ENCODE assay signal across 9 cellular contexts in the genomic region with DNA sequence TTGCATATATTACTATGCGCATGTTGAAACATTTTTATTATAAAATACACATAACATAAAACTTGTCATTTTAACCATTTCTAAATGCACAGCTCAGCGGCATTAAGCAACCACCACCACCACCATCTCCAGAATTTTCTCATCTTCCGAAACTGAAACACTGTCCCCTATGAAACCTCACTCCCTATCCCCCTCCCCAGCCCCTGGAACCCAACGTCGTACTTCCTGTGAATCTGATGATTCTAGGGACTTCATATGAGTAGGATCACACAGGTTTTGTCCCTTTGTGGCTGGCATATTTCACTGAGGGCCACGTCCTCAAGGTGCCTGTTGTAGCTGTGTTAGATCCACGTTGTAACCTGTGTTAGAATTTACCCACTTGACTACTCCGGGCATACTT. TPM values are rescaled to one million over a fixed set of nuclear protein-coding genes. Genes with fewer than 3 reads are reported as not detected.
A peak's percentile ranks its signal among the peaks of the same experiment; 100 is the strongest.
DNase-seq lines count a peak whose midpoint lies in the region; ATAC-seq and TF ChIP-seq lines count a peak whose summit lies in the region.
"Had no signal": no experiment of that assay in that cellular context is flagged by ENCODE, and none has a peak within 500 bp of the region (broad histone marks: within the 10 kb centered on the region; RNA-seq: fewer than 3 reads in every experiment).

No MANE protein-coding gene starts in this region.

- ATAC-seq in activated CD8-positive, alpha-beta T cell treated with anti-CD3 and anti-CD28 coated beads for 36 hours, result no peak
- ATAC-seq in GM21515 (IDR thresholded peaks at IDR 0.05; ENCODE audit: unreplicated experiment), result no peak

- TF ChIP-seq POLR2A in testis (IDR thresholded peaks at IDR 0.05), result no peak

- 24 to 44% methylated on average over 8 of the region's 8 CpGs for WGBS in testis, 2 donors

- H3K27ac ChIP-seq in iPS-20b (ENCODE audit: low read length) (no peak overlapping the region), testis (peak overlapping the region in 1 of 2 donors; percentile 51)

- intact Hi-C loops in activated CD8-positive, alpha-beta T cell treated with anti-CD3 and anti-CD28 coated beads for 36 hours (cut with micrococcal nuclease), result no loop called here
- intact Hi-C loops in testis (cut with DNase I; ENCODE audit: low total_unique reads), result no loop called here

- CTCF ChIA-PET in activated CD4-positive, alpha-beta T cell treated with anti-CD3 and anti-CD28 coated beads, Interleukin-2, amount 10 ng/mL, durations not matched to agents 7 days and 5 days (lab: Charles Lee), result interaction anchor here (1.5 kb wide), 1 partner anchor 15 kb away, joined by 5 read pairs; no protein-coding TSS in a partner anchor
- CTCF ChIA-PET in activated CD8-positive, alpha-beta T cell treated with anti-CD3 and anti-CD28 coated beads for 36 hours (lab: Charles Lee), result no interaction called here

- peaks cover 5% of the 10 kb centered on the region for H3K36me3 Mint-ChIP-seq in activated CD4-positive, alpha-beta T cell treated with anti-CD3 and anti-CD28 coated beads, Interleukin-2, amount 10 ng/mL, durations not matched to agents 7 days and 5 days (ENCODE audit: low read depth)
- peaks cover 2% of the 10 kb centered on the region for H3K36me3 Mint-ChIP-seq in activated CD8-positive, alpha-beta T cell treated with anti-CD3 and anti-CD28 coated beads for 36 hours (ENCODE audit: low read depth)

- no peaks in the 10 kb centered on the region for H3K27me3 Mint-ChIP-seq in activated CD4-positive, alpha-beta T cell treated with anti-CD3 and anti-CD28 coated beads, Interleukin-2, amount 10 ng/mL, durations not matched to agents 7 days and 5 days
- no peaks in the 10 kb centered on the region for H3K27me3 Mint-ChIP-seq in activated CD8-positive, alpha-beta T cell treated with anti-CD3 and anti-CD28 coated beads for 36 hours

- POLR2A ChIA-PET in activated CD4-positive, alpha-beta T cell treated with anti-CD3 and anti-CD28 coated beads, Interleukin-2, amount 10 ng/mL, durations not matched to agents 7 days and 5 days (lab: Charles Lee), result no interaction called here
- POLR2A ChIA-PET in activated CD8-positive, alpha-beta T cell treated with anti-CD3 and anti-CD28 coated beads for 36 hours (lab: Charles Lee), result no interaction called here

- peak overlapping the region; percentile 55 for H3K4me3 Mint-ChIP-seq in activated CD4-positive, alpha-beta T cell treated with anti-CD3 and anti-CD28 coated beads, Interleukin-2, amount 10 ng/mL, durations not matched to agents 7 days and 5 days
- peak overlapping the region; percentile 87 for H3K4me3 Mint-ChIP-seq in activated CD8-positive, alpha-beta T cell treated with anti-CD3 and anti-CD28 coated beads for 36 hours

- no peak overlapping the region for H3K27ac Mint-ChIP-seq in activated CD4-positive, alpha-beta T cell treated with anti-CD3 and anti-CD28 coated beads, Interleukin-2, amount 10 ng/mL, durations not matched to agents 7 days and 5 days
- peak overlapping the region; percentile 64 for H3K27ac Mint-ChIP-seq in activated CD8-positive, alpha-beta T cell treated with anti-CD3 and anti-CD28 coated beads for 36 hours

- H3K9ac ChIP-seq in iPS-20b (ENCODE audit: low read depth, low read length), result peak overlapping the region; percentile 84; the same call in 1 of the 2 replicates

- H3K4me1 Mint-ChIP-seq in activated CD4-positive, alpha-beta T cell treated with anti-CD3 and anti-CD28 coated beads, Interleukin-2, amount 10 ng/mL, durations not matched to agents 7 days and 5 days, result peaks cover 26% of the 10 kb centered on the region
- H3K4me1 Mint-ChIP-seq in activated CD8-positive, alpha-beta T cell treated with anti-CD3 and anti-CD28 coated beads for 36 hours (ENCODE audit: low read depth), result peaks cover 15% of the 10 kb centered on the region

- no peak for DNase-seq in activated CD4-positive, alpha-beta T cell treated with anti-CD3 and anti-CD28 coated beads, Interleukin-2, amount 10 ng/mL, durations not matched to agents 7 days and 5 days
- DNase-seq in activated CD4-positive, alpha-beta T cell treated with anti-CD3 and anti-CD28 coated beads for 4 hours, result no peak
- DNase-seq in activated CD8-positive, alpha-beta T cell treated with anti-CD3 and anti-CD28 coated beads for 36 hours, result no peak
- no peak for DNase-seq in testis
- no peak for DNase-seq in stimulated activated CD4-positive, alpha-beta T cell treated with anti-CD3 and anti-CD28 coated beads, Interleukin-1b, Interleukin-23, amount 100 ng/mL, for 48 hours
- DNase-seq in cerebellar nuclear complex (lab: John Stamatoyannopoulos, UW), result no peak

- H3K27me3 ChIP-seq in iPS-20b (ENCODE audit: insufficient read depth, low read length) (no peaks in the 10 kb centered on the region), testis (no peaks in the 10 kb centered on the region)

- H3K9me3 Mint-ChIP-seq in activated CD4-positive, alpha-beta T cell treated with anti-CD3 and anti-CD28 coated beads, Interleukin-2, amount 10 ng/mL, durations not matched to agents 7 days and 5 days, result no peaks in the 10 kb centered on the region
- no peaks in the 10 kb centered on the region for H3K9me3 Mint-ChIP-seq in activated CD8-positive, alpha-beta T cell treated with anti-CD3 and anti-CD28 coated beads for 36 hours

- peak overlapping the region; percentile 86 for H3K4me3 ChIP-seq in iPS-20b (ENCODE audit: low read length)
- H3K4me3 ChIP-seq in testis, result peak overlapping the region; percentile 75 to 78

- H3K36me3 ChIP-seq in iPS-20b (ENCODE audit: insufficient read depth, low read depth, low read length) (peaks cover 4% of the 10 kb centered on the region; the same call in 1 of the 2 replicates), testis (ENCODE audit: low read depth, missing control alignments) (no peaks in the 10 kb centered on the region)

- H3K9me3 ChIP-seq in iPS-20b (ENCODE audit: insufficient read depth, low read depth, low read length), result no peaks in the 10 kb centered on the region
- no peaks in the 10 kb centered on the region for H3K9me3 ChIP-seq in testis

- H3K4me1 ChIP-seq in iPS-20b (ENCODE audit: insufficient read depth, low read length) (peaks cover 5% of the 10 kb centered on the region), testis (peaks cover 10% of the 10 kb centered on the region)

- TF ChIP-seq CTCF in activated CD8-positive, alpha-beta T cell treated with anti-CD3 and anti-CD28 coated beads for 36 hours (IDR thresholded peaks at IDR 0.05), result no peak
- no peak for TF ChIP-seq CTCF in testis (IDR thresholded peaks at IDR 0.05)

RNA-seq across cellular contexts. Expression of gene MAP2K2, which starts 0.7 kb away (rescaled TPM):
- total RNA-seq in activated CD4-positive, alpha-beta T cell treated with anti-CD3 and anti-CD28 coated beads, Interleukin-2, amount 10 ng/mL, durations not matched to agents 7 days and 5 days, result 100 to 1,000 TPM; 175 to 202 TPM
- total RNA-seq in activated CD8-positive, alpha-beta T cell treated with anti-CD3 and anti-CD28 coated beads for 36 hours, result 100 to 1,000 TPM; 141 to 145 TPM
- total RNA-seq in testis, result 100 to 1,000 TPM; 181 to 225 TPM
- 241 TPM for polyA plus RNA-seq in testis (ENCODE audit: insufficient read depth, low read depth, low replicate concordance)

RNA-seq across cellular contexts. Expression of gene CREB3L3, which starts 28.8 kb away (rescaled TPM):
- total RNA-seq in activated CD4-positive, alpha-beta T cell treated with anti-CD3 and anti-CD28 coated beads, Interleukin-2, amount 10 ng/mL, durations not matched to agents 7 days and 5 days, result under 1 TPM in 1 of 2 experiments, not detected in 1; 0.07 TPM
- total RNA-seq in activated CD8-positive, alpha-beta T cell treated with anti-CD3 and anti-CD28 coated beads for 36 hours, result not detected
- under 1 TPM; 0.56 to 0.63 TPM for total RNA-seq in testis
- 0.36 TPM for polyA plus RNA-seq in testis (ENCODE audit: insufficient read depth, low read depth, low replicate concordance)
- total RNA-seq: lung had no signal

RNA-seq across cellular contexts. Expression of gene SIRT6, which starts 57.7 kb away (rescaled TPM):
- total RNA-seq in activated CD4-positive, alpha-beta T cell treated with anti-CD3 and anti-CD28 coated beads, Interleukin-2, amount 10 ng/mL, durations not matched to agents 7 days and 5 days, result 10 to 100 TPM; 31.3 to 35.2 TPM
- 10 to 100 TPM; 26.9 to 28.3 TPM for total RNA-seq in activated CD8-positive, alpha-beta T cell treated with anti-CD3 and anti-CD28 coated beads for 36 hours
- 10 to 100 TPM; 22.0 to 29.2 TPM for total RNA-seq in testis
- 14.7 TPM for polyA plus RNA-seq in testis (ENCODE audit: insufficient read depth, low read depth, low replicate concordance)

RNA-seq across cellular contexts. Expression of gene ANKRD24, which starts 57.9 kb away (rescaled TPM):
- under 1 TPM; 0.60 to 0.72 TPM for total RNA-seq in activated CD4-positive, alpha-beta T cell treated with anti-CD3 and anti-CD28 coated beads, Interleukin-2, amount 10 ng/mL, durations not matched to agents 7 days and 5 days
- 1 to 10 TPM; 1.6 to 1.8 TPM for total RNA-seq in activated CD8-positive, alpha-beta T cell treated with anti-CD3 and anti-CD28 coated beads for 36 hours
- 10 to 100 TPM; 20.4 to 21.1 TPM for total RNA-seq in testis
- 16.5 TPM for polyA plus RNA-seq in testis (ENCODE audit: insufficient read depth, low read depth, low replicate concordance)

RNA-seq across cellular contexts. Expression of gene ZBTB7A, which starts 57.9 kb away (rescaled TPM):
- total RNA-seq in activated CD4-positive, alpha-beta T cell treated with anti-CD3 and anti-CD28 coated beads, Interleukin-2, amount 10 ng/mL, durations not matched to agents 7 days and 5 days, result 10 to 100 TPM; 39.4 to 47.5 TPM
- 10 to 100 TPM; 46.6 TPM for total RNA-seq in activated CD8-positive, alpha-beta T cell treated with anti-CD3 and anti-CD28 coated beads for 36 hours
- total RNA-seq in testis, result 10 to 100 TPM; 42.2 to 49.4 TPM
- 7.5 TPM for polyA plus RNA-seq in testis (ENCODE audit: insufficient read depth, low read depth, low replicate concordance)
